Comparison of ENCODE assay signal across 14 cellular contexts in the genomic region with DNA sequence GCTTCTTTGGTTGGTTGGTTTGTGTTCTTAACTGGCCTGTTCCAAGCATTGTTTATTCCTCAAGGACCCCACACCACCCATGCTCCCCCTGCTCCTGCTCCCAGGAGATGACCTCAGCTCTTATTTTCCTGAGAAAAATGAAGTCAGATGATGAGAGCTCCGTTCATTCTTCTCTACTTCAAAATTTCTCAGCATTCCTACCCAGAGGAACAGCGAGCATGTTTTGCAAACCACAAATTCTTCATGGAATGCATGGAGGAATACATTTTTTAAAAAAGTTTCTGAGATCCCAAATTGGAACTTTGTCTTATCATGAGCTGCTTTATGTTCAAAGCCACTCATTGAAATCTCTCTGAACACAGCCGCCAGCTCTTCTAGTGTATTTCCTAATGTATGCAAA. TPM values are rescaled to one million over a fixed set of nuclear protein-coding genes. Genes with fewer than 3 reads are reported as not detected.
DNase-seq lines count a peak whose midpoint lies in the region; ATAC-seq, FAIRE-seq and TF ChIP-seq lines count a peak whose summit lies in the region.
"Had no signal": no experiment of that assay in that cellular context is flagged by ENCODE, and none has a peak within 500 bp of the region (broad histone marks: within the 10 kb centered on the region; RNA-seq: fewer than 3 reads in every experiment).

No MANE protein-coding gene starts in this region.

- intact Hi-C loops in Panc1 (cut with micrococcal nuclease; ENCODE audit: unreplicated experiment) = no loop called here

- no peak overlapping the region for H4K91ac ChIP-seq in H1 (replicated peaks; ENCODE audit: insufficient read length, low read length)

- peak overlapping the region; percentile 60; the same call in 1 of the 2 replicates for H3K18ac ChIP-seq in H1 (ENCODE audit: extremely low read depth, low read length)

- DNase-seq in AG09309 (ENCODE audit: low read depth) (peak; percentile 10), Panc1 (ENCODE audit: low read depth, low spot score) (no peak), H1 (ENCODE audit: low read depth in 1 of 2, low spot score in 2 of 2) (no peak), nephron progenitor cell (no peak), GM13976 (ENCODE audit: low spot score) (no peak), SHP77 (lab: John Stamatoyannopoulos, UW) (no peak)
- DNase-seq: C1 segment of cervical spinal cord, foreskin keratinocyte, H7, left colon, NCI-H2081, transverse colon had no signal

- TF ChIP-seq CTCF in AG09309 (IDR thresholded peaks at IDR 0.05; ENCODE audit: control insufficient read depth, insufficient read depth, low read depth, low read length, missing control alignments) (no peak), Panc1 (IDR thresholded peaks at IDR 0.05) (no peak), H1 (IDR thresholded peaks at IDR 0.05; ENCODE audit: control extremely low read depth in 1 of 3, insufficient read depth in 1 of 3, low read depth in 1 of 3, low read length in 3 of 3) (no peak), nephron progenitor cell (IDR thresholded peaks at IDR 0.05) (no peak), GM13976 (IDR thresholded peaks at IDR 0.05; ENCODE audit: borderline replicate concordance, control extremely low read depth, extremely low read depth, insufficient read depth, missing control alignments) (no peak)

- H3K36me3 ChIP-seq in Panc1 (ENCODE audit: control insufficient read depth, insufficient read depth, low read length) (no peaks in the 10 kb centered on the region), H1 (ENCODE audit: control insufficient read depth in 2 of 4, insufficient read depth in 4 of 4, low read length in 3 of 4) (no peaks in the 10 kb centered on the region)
- H3K36me3 ChIP-seq: transverse colon had no signal

- no peak for TF ChIP-seq EP300 in H1 (IDR thresholded peaks at IDR 0.05; ENCODE audit: borderline replicate concordance in 1 of 2, low read depth in 2 of 2, low read length in 2 of 2)

- 0 out of 2 replicates have a peak, but pooled peaks cover 4% of the 10 kb centered on the region for H3K79me1 ChIP-seq in H1 (ENCODE audit: low read depth, low read length)

- peaks cover 22% of the 10 kb centered on the region for H3K36me3 Mint-ChIP-seq in nephron progenitor cell (ENCODE audit: low read depth)

- no peak overlapping the region for H3K4ac ChIP-seq in H1 (replicated peaks; ENCODE audit: insufficient read length, low read depth, low read length)

- peak overlapping the region; percentile 9 for H3K27ac Mint-ChIP-seq in nephron progenitor cell

- CTCF ChIA-PET in Panc1 (lab: Charles Lee) = no interaction called here
- CTCF ChIA-PET in H1 (lab: Charles Lee; ENCODE audit: partially characterized antibody) = interaction anchor here (2.4 kb wide), 1 partner anchor 9 kb away, joined by 10 read pairs; no protein-coding TSS in a partner anchor

- no peak overlapping the region for H4K5ac ChIP-seq in H1 (ENCODE audit: insufficient read length, low read depth, low read length)

- no peaks in the 10 kb centered on the region for H3K27me3 ChIP-seq in Panc1 (ENCODE audit: control insufficient read depth, insufficient read depth, low read length)
- H3K27me3 ChIP-seq in H1 (replicated peaks in 1 of 4; ENCODE audit: control insufficient read depth in 3 of 4, extremely low read depth in 1 of 4, insufficient read depth in 3 of 4, low read length in 3 of 4) = no peaks in the 10 kb centered on the region
- H3K27me3 ChIP-seq: foreskin keratinocyte, transverse colon had no signal

- ATAC-seq in Panc1 (no peak), GM18511 (IDR thresholded peaks at IDR 0.05; ENCODE audit: unreplicated experiment) (no peak), HG03460 (IDR thresholded peaks at IDR 0.05; ENCODE audit: unreplicated experiment) (no peak)
- ATAC-seq: foreskin keratinocyte, left colon had no signal

- no peak overlapping the region for H2BK20ac ChIP-seq in H1 (ENCODE audit: low read length)

- no peak overlapping the region for H3K9ac ChIP-seq in H1 (replicated peaks in 1 of 4; ENCODE audit: extremely low read depth in 1 of 4, low read depth in 3 of 4, low read length in 3 of 4)

- H3K23me2 ChIP-seq in H1 (ENCODE audit: low read depth, low read length) = no peaks in the 10 kb centered on the region

- H2BK15ac ChIP-seq in H1 (ENCODE audit: low read length) = 0 out of 2 replicates have a peak overlapping the region, but pooled peaks have one; percentile 72

- peaks cover 12% of the 10 kb centered on the region for H3K9me3 Mint-ChIP-seq in nephron progenitor cell

- peaks cover 0 to 19% of the 10 kb centered on the region in 2 experiments; a peak in 2 of 4 replicates for H3K79me2 ChIP-seq in H1 (ENCODE audit: control insufficient read depth in 1 of 2, insufficient read depth in 2 of 2, low read length in 2 of 2)

- H3K9me3 ChIP-seq in Panc1 (ENCODE audit: control insufficient read depth, insufficient read depth, low read depth, low read length) = no peaks in the 10 kb centered on the region
- H3K9me3 ChIP-seq in H1 (ENCODE audit: insufficient read depth in 2 of 2, low read depth in 1 of 2, low read length in 1 of 2) = no peaks in the 10 kb centered on the region
- H3K9me3 ChIP-seq: transverse colon had no signal

- H3K23ac ChIP-seq in H1 (ENCODE audit: insufficient read length) = no peak overlapping the region

- TF ChIP-seq POLR2A in H1 (IDR thresholded peaks at IDR 0.05; ENCODE audit: control extremely low read depth in 1 of 2, low read depth in 2 of 2, low read length in 2 of 2) = no peak

- no peak for FAIRE-seq in H1 (lab: Jason Lieb, UNC)

- no peaks in the 10 kb centered on the region for H3K27me3 Mint-ChIP-seq in nephron progenitor cell (ENCODE audit: low read depth, poor library complexity)

- no peak overlapping the region for H2AFZ ChIP-seq in H1 (ENCODE audit: low read length)

- no peak overlapping the region for H2BK120ac ChIP-seq in H1 (replicated peaks; ENCODE audit: low read depth, low read length)

- peaks cover 5% of the 10 kb centered on the region for H3K4me1 Mint-ChIP-seq in nephron progenitor cell

- H3K4me3 Mint-ChIP-seq in nephron progenitor cell = no peak overlapping the region

- peaks cover 50% of the 10 kb centered on the region for H3K4me1 ChIP-seq in Panc1 (ENCODE audit: control insufficient read depth, insufficient read depth, low read length)
- peaks cover 0 to 7% (median 5%) of the 10 kb centered on the region in 4 experiments; a peak in 5 of 7 replicates for H3K4me1 ChIP-seq in H1 (replicated peaks in 1 of 4; ENCODE audit: control insufficient read depth in 3 of 4, insufficient read depth in 4 of 4, low read length in 3 of 4)

- H4K20me1 ChIP-seq in H1 (replicated peaks in 1 of 2; ENCODE audit: control insufficient read depth in 1 of 2, insufficient read depth in 2 of 2, low read length in 2 of 2) = no peaks in the 10 kb centered on the region

- in situ Hi-C loops in Panc1 (cut with HindIII; ENCODE audit: low pct_unique_long_range_greater_than_20kb, low sequenced_read_pairs) = no loop called here
- in situ Hi-C loops in GM13976 (cut with MboI; ENCODE audit: low sequenced_read_pairs, unreplicated experiment) = no loop called here

- no peak overlapping the region for H3K14ac ChIP-seq in H1 (ENCODE audit: insufficient read length)

- H4K8ac ChIP-seq in H1 (ENCODE audit: extremely low read depth, insufficient read depth, low read length) = 0 out of 2 replicates have a peak overlapping the region, but pooled peaks have one; percentile 29

- 0 out of 2 replicates have a peak overlapping the region, but pooled peaks have one; percentile 53 for H2AK5ac ChIP-seq in H1 (ENCODE audit: low read depth, low read length)

- no peak overlapping the region for H3K4me2 ChIP-seq in H1 (ENCODE audit: insufficient read depth in 1 of 2, low read depth in 2 of 2, low read length in 2 of 2)

- H2BK12ac ChIP-seq in H1 (ENCODE audit: low read depth, low read length) = 0 out of 2 replicates have a peak overlapping the region, but pooled peaks have one; percentile 75

- H3K4me3 ChIP-seq in AG09309 (ENCODE audit: control insufficient read depth, low read depth, low read length) = no peak overlapping the region
- H3K4me3 ChIP-seq in Panc1 (ENCODE audit: low read depth in 2 of 2, low read length in 2 of 2) = no peak overlapping the region
- no peak overlapping the region for H3K4me3 ChIP-seq in H1 (ENCODE audit: extremely low read depth in 1 of 4, insufficient read depth in 2 of 4, low read depth in 3 of 4, low read length in 4 of 4)
- H3K4me3 ChIP-seq: transverse colon had no signal

- WGBS in H1 (ENCODE audit: extremely low coverage in 1 of 2, insufficient coverage in 1 of 2, insufficient read length in 1 of 2, insufficient replicate concordance in 2 of 2, low coverage in 1 of 2, low lambda C conversion rate in 2 of 2, missing lambda C conversion rate in 1 of 2), 2 experiments = 75% methylated on average over 3 of the region's 3 CpGs; no CpG with 5 or more reads in 1 of the 2 experiments

- POLR2A ChIA-PET in Panc1 (lab: Charles Lee) = no interaction called here
- POLR2A ChIA-PET in H1 (lab: Charles Lee; ENCODE audit: partially characterized antibody) = interaction anchor here (1.3 to 1.4 kb wide), 2 partner anchors 13 to 45 kb away, joined by 3 read pairs; a partner anchor contains a TSS

- H3K27ac ChIP-seq in Panc1 (ENCODE audit: low read length) = peak overlapping the region; percentile 80; the same call in 1 of the 2 replicates
- H3K27ac ChIP-seq in H1 (ENCODE audit: low read depth, low read length) = no peak overlapping the region
- H3K27ac ChIP-seq: foreskin keratinocyte had no signal

- no peak for TF ChIP-seq RAD21 in H1 (IDR thresholded peaks at IDR 0.05 in 1 of 2, conservative IDR thresholded peaks at IDR 0.05 in 1 of 2; ENCODE audit: low read depth in 2 of 2, low read length in 2 of 2)

- BruUV-seq in Panc1 (replicated peaks; lab: Mats Ljungman, UMichigan) = no TSS peak

- H3K56ac ChIP-seq in H1 (replicated peaks; ENCODE audit: insufficient read length, low read depth, low read length) = no peak overlapping the region

- H2BK5ac ChIP-seq in H1 (ENCODE audit: low read depth, low read length) = peak overlapping the region; percentile 66; the same call in 1 of the 2 replicates

TF ChIP-seq in H1, 55 proteins besides CTCF, POLR2A, EP300 and RAD21 (continues in another document):
- TF ChIP-seq GTF2F1 (IDR thresholded peaks at IDR 0.05; ENCODE audit: borderline replicate concordance, low read depth, low read length) (no peak), RFX5 (IDR thresholded peaks at IDR 0.05; ENCODE audit: borderline replicate concordance, low read depth, low read length) (no peak), SIN3A (conservative IDR thresholded peaks at IDR 0.05 in 1 of 2, IDR thresholded peaks at IDR 0.05 in 1 of 2; ENCODE audit: low read depth in 1 of 2, low read length in 2 of 2) (no peak)

RNA-seq across cellular contexts. Expression of a gene that starts 44.9 kb away (rescaled TPM):
- total RNA-seq in Panc1 (2021; ENCODE audit: unreplicated experiment) = 37.5 TPM
- 39.8 TPM for polyA plus RNA-seq in Panc1 (2012; ENCODE audit: insufficient read length)
- total RNA-seq in H1 (2021; fragmentation: NEBNext Ultra II Directional; extraction: Animal tissue kit (Norgen Biotek cat#: 25700)) = 43.6 and 46.1 TPM in 2 replicates
- polyA plus RNA-seq in H1 (2011; rRNA removed) = 32.6 and 44.3 TPM in 2 replicates
- polyA plus RNA-seq in H1 (2011; cell fraction: cytosol; rRNA removed) = 26.1 TPM
- 278 TPM for polyA plus RNA-seq in H1 (2011; cell fraction: nucleus; rRNA removed)
- polyA plus RNA-seq in H1 (2012, experiment 1 of 2) = 33.3 to 40.9 TPM (median 36.8 TPM) in 4 replicates
- 3.7 TPM for polyA plus RNA-seq in H1 (2012, experiment 2 of 2)
- 19.3 TPM for polyA plus RNA-seq in H1 (2013, experiment 1 of 2)
- 19.0 TPM for polyA plus RNA-seq in H1 (2013, experiment 2 of 2)
- 179 and 213 TPM in 2 replicates for polyA minus RNA-seq in H1 (2011; rRNA and poly(A)+ RNA removed)
- polyA minus RNA-seq in H1 (2011; cell fraction: cytosol; rRNA and poly(A)+ RNA removed) = 53.7 TPM
- polyA minus RNA-seq in H1 (2011; cell fraction: nucleus; rRNA and poly(A)+ RNA removed) = 393 TPM
